8 cellular contexts compared by ENCODE assay signal in the genomic region with DNA sequence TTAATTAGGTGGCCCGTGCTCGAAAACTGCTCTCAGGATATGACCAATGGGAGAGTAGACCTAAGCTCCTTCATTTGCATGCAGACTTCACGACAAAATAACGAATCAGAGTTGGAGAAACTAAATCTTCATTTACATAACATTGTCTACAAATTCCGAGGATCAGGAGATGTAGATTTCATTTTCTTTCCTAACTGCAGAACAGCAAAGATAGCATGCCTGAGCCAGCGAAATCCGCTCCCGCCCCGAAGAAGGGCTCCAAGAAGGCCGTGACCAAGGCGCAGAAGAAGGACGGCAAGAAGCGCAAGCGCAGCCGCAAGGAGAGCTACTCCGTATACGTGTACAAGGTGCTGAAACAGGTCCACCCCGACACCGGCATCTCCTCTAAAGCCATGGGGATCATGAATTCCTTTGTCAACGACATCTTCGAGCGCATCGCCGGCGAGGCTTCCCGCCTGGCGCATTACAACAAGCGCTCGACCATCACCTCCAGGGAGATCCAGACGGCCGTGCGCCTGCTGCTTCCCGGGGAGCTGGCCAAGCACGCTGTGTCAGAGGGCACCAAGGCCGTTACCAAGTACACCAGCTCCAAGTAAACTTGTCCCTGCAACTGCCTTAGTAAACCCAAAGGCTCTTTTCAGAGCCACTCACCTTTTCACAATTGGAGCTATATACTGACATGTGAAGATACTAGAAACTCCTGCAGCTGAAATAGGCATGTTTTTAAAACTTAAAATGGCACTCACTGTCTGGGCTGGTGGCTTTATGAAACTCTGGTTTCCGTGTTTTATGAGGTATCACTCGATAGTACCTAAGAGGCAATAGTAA.
DNase-seq lines count a peak whose midpoint lies in the region; ATAC-seq, FAIRE-seq and TF ChIP-seq lines count a peak whose summit lies in the region.

No MANE protein-coding gene starts in this region.

- TF ChIP-seq CTCF in WERI-Rb-1 (IDR thresholded peaks at IDR 0.05; ENCODE audit: low read depth, low read length) (no peak), smooth muscle cell (IDR thresholded peaks at IDR 0.05; ENCODE audit: borderline replicate concordance, insufficient read depth, poor library complexity, severe bottlenecking) (no peak)

- peaks cover 9% of the 10 kb centered on the region; the same call in 1 of the 2 replicates for H3K4me1 ChIP-seq in ES-I3 (ENCODE audit: insufficient read depth, low read length)
- peaks cover 14% of the 10 kb centered on the region for H3K4me1 ChIP-seq in smooth muscle cell (ENCODE audit: low read depth)

- DNase-seq in WERI-Rb-1, result peak; percentile 4
- peak; percentile 90 for DNase-seq in islet precursor cell
- peak; percentile 24 for DNase-seq in smooth muscle cell (lab: John Stamatoyannopoulos, UW; ENCODE audit: unreplicated experiment)
- DNase-seq in NCI-H446 treated with DMSO at 0.1 percent for 48 hours (lab: John Stamatoyannopoulos, UW), result no peak
- no peak for DNase-seq in NCI-H1048 (lab: John Stamatoyannopoulos, UW)

- peak overlapping the region; percentile 81 for H3K4me2 ChIP-seq in smooth muscle cell

- H3K9ac ChIP-seq in ES-I3 (ENCODE audit: low read depth, low read length), result peak overlapping the region; percentile 39
- H3K9ac ChIP-seq in smooth muscle cell (ENCODE audit: low read depth), result no peak overlapping the region

- WGBS in smooth muscle cell (ENCODE audit: low lambda C conversion rate), result 1% methylated on average over 37 of the region's 37 CpGs

- H4K20me1 ChIP-seq in smooth muscle cell (ENCODE audit: low read depth), result no peaks in the 10 kb centered on the region

- FAIRE-seq in colon (lab: Jason Lieb, UNC), result peak; percentile 47

- peak overlapping the region; percentile 86 for H2AFZ ChIP-seq in smooth muscle cell (ENCODE audit: low read depth)

- H3F3A ChIP-seq in smooth muscle cell (ENCODE audit: low read depth), result peaks cover 4% of the 10 kb centered on the region

- ATAC-seq in HG03159 (IDR thresholded peaks at IDR 0.05; ENCODE audit: unreplicated experiment), result peak; percentile 52

- H3K36me3 ChIP-seq in ES-I3 (ENCODE audit: insufficient read depth, low read length) (no peaks in the 10 kb centered on the region), WERI-Rb-1 (no peaks in the 10 kb centered on the region), smooth muscle cell (ENCODE audit: low read depth) (no peaks in the 10 kb centered on the region)

- H3K27me3 ChIP-seq in WERI-Rb-1 (ENCODE audit: insufficient read depth, low read depth, severe bottlenecking) (no peaks in the 10 kb centered on the region), smooth muscle cell (ENCODE audit: low read depth) (no peaks in the 10 kb centered on the region)

- H3K4me3 ChIP-seq in WERI-Rb-1 (ENCODE audit: low read depth, low read length), result no peak overlapping the region
- peak overlapping the region; percentile 52 for H3K4me3 ChIP-seq in smooth muscle cell

- H3K79me2 ChIP-seq in smooth muscle cell (ENCODE audit: low read depth), result no peaks in the 10 kb centered on the region

- H3K9me3 ChIP-seq in ES-I3 (ENCODE audit: control insufficient read depth, insufficient read depth, low read length) (no peaks in the 10 kb centered on the region), WERI-Rb-1 (ENCODE audit: severe bottlenecking) (peaks cover 2% of the 10 kb centered on the region), smooth muscle cell (replicated peaks; ENCODE audit: low read depth) (no peaks in the 10 kb centered on the region)

- H3K27ac ChIP-seq in WERI-Rb-1, result no peak overlapping the region
- H3K27ac ChIP-seq in smooth muscle cell (ENCODE audit: low read depth), result peak overlapping the region; percentile 35

Comparison
In these comparisons a context has a peak if more than half of its experiments do, and no peak if none do; other contexts are left out.
1. DNase-seq: peak in WERI-Rb-1 (single experiment), islet precursor cell (single experiment) and smooth muscle cell (single experiment); none in NCI-H446 treated with DMSO at 0.1 percent for 48 hours (single experiment) and NCI-H1048 (single experiment).